1 cellular context compared by ENCODE assay signal in the genomic region with DNA sequence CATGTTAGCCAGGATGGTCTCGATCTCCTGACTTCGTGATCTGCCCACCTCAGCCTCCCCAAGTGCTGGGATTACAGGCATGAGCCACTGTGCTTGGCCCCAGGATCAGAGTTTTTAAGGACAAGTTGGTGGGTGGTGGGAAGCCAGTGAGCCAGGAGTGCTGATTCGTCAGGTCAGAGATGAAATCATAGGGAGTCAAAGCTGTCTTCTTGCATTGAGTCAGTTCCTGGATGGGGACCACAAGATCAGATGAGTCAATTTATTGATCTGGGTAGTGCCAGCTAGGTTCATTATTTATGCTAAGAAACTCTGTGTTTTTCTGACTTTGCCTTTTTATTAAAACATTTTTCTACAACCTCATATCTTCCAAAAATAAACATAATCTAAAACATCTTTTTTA.
A peak's percentile ranks its signal among the peaks of the same experiment; 100 is the strongest.
TF ChIP-seq lines count a peak whose summit lies in the region.

No MANE protein-coding gene starts in this region.

TF ChIP-seq in HCT116, 20 proteins besides CTCF, POLR2A, EP300 and RAD21:
- TF ChIP-seq JUND (IDR thresholded peaks at IDR 0.05) (peak; percentile 17; the same call in 1 of the 2 replicates), FOSL1 (IDR thresholded peaks at IDR 0.05; ENCODE audit: low read depth) (0 out of 2 replicates have a peak, but pooled peaks have one; percentile 27), EZH2 (IDR thresholded peaks at IDR 0.05) (no peak), EZH2phosphoT487 (IDR thresholded peaks at IDR 0.05; ENCODE audit: borderline replicate concordance) (no peak)
- TF ChIP-seq, protein P1, sequence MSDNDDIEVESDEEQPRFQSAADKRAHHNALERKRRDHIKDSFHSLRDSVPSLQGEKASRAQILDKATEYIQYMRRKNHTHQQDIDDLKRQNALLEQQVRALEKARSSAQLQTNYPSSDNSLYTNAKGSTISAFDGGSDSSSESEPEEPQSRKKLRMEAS (IDR thresholded peaks at IDR 0.05) = no peak
